In the genomic region with DNA sequence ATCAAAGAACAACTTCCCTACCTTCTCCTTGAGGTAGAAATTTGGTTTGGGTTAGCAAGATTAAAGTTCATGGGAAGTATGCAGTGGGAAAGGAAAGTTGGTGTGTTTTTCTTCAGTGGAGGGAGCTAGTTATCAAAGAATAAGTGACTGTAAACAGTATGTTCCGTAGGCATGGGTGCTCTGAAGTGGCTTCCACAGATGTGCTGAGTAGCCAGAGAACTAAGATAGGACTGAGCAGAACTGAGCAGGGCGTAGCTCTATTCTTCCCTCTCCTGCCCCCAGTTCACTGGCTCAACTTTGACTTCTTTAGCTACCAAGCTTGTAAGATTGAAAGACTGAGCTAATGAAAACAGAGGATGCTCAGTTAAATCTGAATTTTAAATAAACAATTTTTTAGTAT, we compare ENCODE assay signal across 26 cellular contexts. TPM values are rescaled to one million over a fixed set of nuclear protein-coding genes. Genes with fewer than 3 reads are reported as not detected.
DNase-seq lines count a peak whose midpoint lies in the region; ATAC-seq and TF ChIP-seq lines count a peak whose summit lies in the region.
"Had no signal": no experiment of that assay in that cellular context is flagged by ENCODE, and none has a peak within 500 bp of the region (broad histone marks: within the 10 kb centered on the region; RNA-seq: fewer than 3 reads in every experiment).

No MANE protein-coding gene starts in this region.

- H3K4me2 ChIP-seq in IMR-90 (ENCODE audit: low read depth, low read length) (no peak overlapping the region), osteoblast (ENCODE audit: insufficient read depth, low read length) (no peak overlapping the region)

- DNase-seq in IMR-90 (no peak), heart right ventricle (no peak), mucosa of descending colon (no peak), NCI-H1105 (lab: John Stamatoyannopoulos, UW) (no peak), osteoblast (ENCODE audit: insufficient read length, low spot score, missing footprints) (no peak)
- no peak for DNase-seq in central memory CD4-positive, alpha-beta T cell
- DNase-seq: ACHN; activated CD4-positive, alpha-beta T cell treated with anti-CD3 and anti-CD28 coated beads, Interleukin-2, amount 50 U/mL, for 1 hour; activated gamma-delta T cell treated with Interleukin-2 at 50 U/mL for 16 hours; activated T-cell treated with anti-CD3 and anti-CD28 coated beads, Interleukin-2, amount 50 U/mL, for 4 hours; dermis blood vessel endothelial cell; DMS53; foreskin melanocyte; NCI-H146; NCI-H226; NCI-H69; posterior cingulate gyrus; SHP77 treated with DMSO at 0.1 percent for 48 hours; stimulated activated CD4-positive, alpha-beta T cell treated with anti-CD3 and anti-CD28 coated beads, Interleukin-2, amount 100 ng/mL, for 48 hours; thyroid gland; WERI-Rb-1 had no signal

- H3K14ac ChIP-seq in IMR-90 (replicated peaks; ENCODE audit: low read depth, low read length): 0 out of 2 replicates have a peak overlapping the region, but pooled peaks have one; percentile 52

- no peak overlapping the region for H2BK15ac ChIP-seq in IMR-90 (ENCODE audit: low read depth, low read length)

- ATAC-seq in IMR-90 (ENCODE audit: low read depth): no peak
- ATAC-seq in heart right ventricle: peak in 6 of 8 donors; percentile 52 to 90 (median 60)
- peak; percentile 27 for ATAC-seq in mucosa of descending colon
- no peak for ATAC-seq in HG02763 (IDR thresholded peaks at IDR 0.05; ENCODE audit: unreplicated experiment)
- ATAC-seq: activated T-cell treated with anti-CD3 and anti-CD28 coated beads, Interleukin-2, amount 50 U/mL, for 4 hours; sciatic nerve had no signal

- H3K27me3 ChIP-seq in IMR-90 (ENCODE audit: control insufficient read depth, insufficient read depth, low read length) (no peaks in the 10 kb centered on the region), heart right ventricle (no peaks in the 10 kb centered on the region), osteoblast (ENCODE audit: insufficient read depth, low read length) (no peaks in the 10 kb centered on the region)
- H3K27me3 ChIP-seq: ascending aorta, cardiac muscle cell, thyroid gland had no signal

- no peaks in the 10 kb centered on the region for H3K79me1 ChIP-seq in IMR-90 (ENCODE audit: low read depth in 1 of 2, low read length in 2 of 2)

- H3K79me2 ChIP-seq in osteoblast (ENCODE audit: insufficient read depth, low read length): no peaks in the 10 kb centered on the region

- no peak overlapping the region for H4K91ac ChIP-seq in IMR-90 (ENCODE audit: insufficient read depth, low read depth, low read length)

- no peak overlapping the region for H3K18ac ChIP-seq in IMR-90 (ENCODE audit: low read depth, low read length)

- no TSS peak for BruUV-seq in IMR-90 (replicated peaks; lab: Mats Ljungman, UMichigan)

- in situ Hi-C loops in IMR-90 (cut with MboI; ENCODE audit: low sequenced_read_pairs): no loop called here

- no peak overlapping the region for H2AFZ ChIP-seq in IMR-90 (replicated peaks; ENCODE audit: low read length, poor library complexity)
- H2AFZ ChIP-seq in osteoblast (ENCODE audit: low read length): no peak overlapping the region

- CTCF ChIA-PET in IMR-90 (lab: Yijun Ruan, JAX): interaction anchor here (1.0 to 1.4 kb wide), 2 partner anchors 33 to 171 kb away, joined by 3 read pairs; no protein-coding TSS in a partner anchor

- 0 out of 2 replicates have a peak, but pooled peaks cover 3% of the 10 kb centered on the region for H3K9me1 ChIP-seq in IMR-90 (ENCODE audit: insufficient read depth, low read length)

- H3K27ac ChIP-seq in C4-2B: peak overlapping the region; percentile 92; the same call in 1 of the 2 replicates
- no peak overlapping the region for H3K27ac ChIP-seq in IMR-90 (ENCODE audit: insufficient read depth, low read length)
- H3K27ac ChIP-seq in heart right ventricle: peak overlapping the region in 1 of 10 donors; percentile 5
- no peak overlapping the region for H3K27ac ChIP-seq in osteoblast (ENCODE audit: low read depth, low read length)
- H3K27ac ChIP-seq: cardiac muscle cell, thyroid gland, WERI-Rb-1 had no signal

- intact Hi-C loops in IMR-90 (cut with micrococcal nuclease) (loop anchor here (2.0 kb wide), 1 partner anchor 54 kb away; no protein-coding TSS in a partner anchor), heart right ventricle (cut with DNase I) (no loop called here), mucosa of descending colon (cut with DNase I, micrococcal nuclease) (no loop called here)

- H4K8ac ChIP-seq in IMR-90 (ENCODE audit: low read depth in 2 of 2, low read length in 2 of 2): no peak overlapping the region

- H3K4me3 ChIP-seq in IMR-90 (ENCODE audit: insufficient read depth, low read depth, low read length): no peak overlapping the region
- no peak overlapping the region for H3K4me3 ChIP-seq in heart right ventricle
- H3K4me3 ChIP-seq in mucosa of descending colon: no peak overlapping the region
- no peak overlapping the region for H3K4me3 ChIP-seq in osteoblast (ENCODE audit: insufficient read depth, low read length)
- H3K4me3 ChIP-seq: cardiac muscle cell, thyroid gland had no signal

- H3K9me3 ChIP-seq in IMR-90 (ENCODE audit: control insufficient read depth, insufficient read depth, low read length): peaks cover 4% of the 10 kb centered on the region; the same call in 1 of the 2 replicates
- H3K9me3 ChIP-seq in heart right ventricle: peaks cover 0 to 6% (median 0%) of the 10 kb centered on the region in 11 donors
- peaks cover 6% of the 10 kb centered on the region for H3K9me3 ChIP-seq in mucosa of descending colon
- peaks cover 1% of the 10 kb centered on the region for H3K9me3 ChIP-seq in osteoblast (ENCODE audit: low read depth, low read length)
- H3K9me3 ChIP-seq: ascending aorta, thyroid gland had no signal

- H2BK120ac ChIP-seq in IMR-90 (ENCODE audit: low read depth, low read length): no peak overlapping the region

- H3K4me1 ChIP-seq in IMR-90 (ENCODE audit: control insufficient read depth, insufficient read depth, low read length) (no peaks in the 10 kb centered on the region; the same call in 1 of the 2 replicates), heart right ventricle (peaks cover 0 to 27% (median 6%) of the 10 kb centered on the region in 9 donors), mucosa of descending colon (ENCODE audit: low read depth) (no peaks in the 10 kb centered on the region), osteoblast (ENCODE audit: insufficient read depth, low read length) (no peaks in the 10 kb centered on the region)

- H4K20me1 ChIP-seq in IMR-90 (ENCODE audit: insufficient read depth, low read length): no peaks in the 10 kb centered on the region
- H4K20me1 ChIP-seq in osteoblast (ENCODE audit: insufficient read depth, low read length): no peaks in the 10 kb centered on the region

- H2BK20ac ChIP-seq in IMR-90 (ENCODE audit: low read depth, low read length): no peak overlapping the region

- no peak overlapping the region for H3K56ac ChIP-seq in IMR-90 (ENCODE audit: extremely low read depth, insufficient read depth, low read length)

- H3K36me3 ChIP-seq in IMR-90 (ENCODE audit: control insufficient read depth, insufficient read depth, low read length) (peaks cover 5% of the 10 kb centered on the region), heart right ventricle (peaks cover 0 to 14% (median 0%) of the 10 kb centered on the region in 9 donors), mucosa of descending colon (ENCODE audit: low read depth) (no peaks in the 10 kb centered on the region), osteoblast (ENCODE audit: insufficient read depth, low read length) (peaks cover 9% of the 10 kb centered on the region)
- H3K36me3 ChIP-seq: cardiac muscle cell, thyroid gland, WERI-Rb-1 had no signal

- no peak for TF ChIP-seq POLR2A in IMR-90 (IDR thresholded peaks at IDR 0.05; ENCODE audit: low read depth, low read length)

- H2BK5ac ChIP-seq in IMR-90 (ENCODE audit: low read depth, low read length, poor library complexity, severe bottlenecking): no peak overlapping the region

- dilution Hi-C loops in IMR-90 (cut with HindIII; ENCODE audit: low sequenced_read_pairs, unreplicated experiment): no loop called here

- POLR2A ChIA-PET in IMR-90 (lab: Charles Lee; ENCODE audit: unreplicated experiment): no interaction called here

- no peak overlapping the region for H2AK5ac ChIP-seq in IMR-90 (ENCODE audit: low read depth, low read length)

- no peak overlapping the region for H4K5ac ChIP-seq in IMR-90 (ENCODE audit: low read depth, low read length)

- H3K9ac ChIP-seq in IMR-90 (ENCODE audit: low read depth, low read length): no peak overlapping the region

- no peak for TF ChIP-seq RAD21 in IMR-90 (IDR thresholded peaks at IDR 0.05; ENCODE audit: low read length)

- no peak for TF ChIP-seq CTCF in C4-2B (conservative IDR thresholded peaks at IDR 0.05)
- no peak for TF ChIP-seq CTCF in IMR-90 (conservative IDR thresholded peaks at IDR 0.05; ENCODE audit: low read depth, low read length)
- TF ChIP-seq CTCF in heart right ventricle (IDR thresholded peaks at IDR 0.05): no peak
- no peak for TF ChIP-seq CTCF in mucosa of descending colon (IDR thresholded peaks at IDR 0.05)
- no peak for TF ChIP-seq CTCF in osteoblast (IDR thresholded peaks at IDR 0.05; ENCODE audit: extremely low read depth, low read depth, low read length)

- WGBS in IMR-90 (ENCODE audit: extremely low coverage in 2 of 2, insufficient read length in 1 of 2), 2 experiments: no CpG with 5 or more reads among the region's 2 CpGs
- WGBS in heart right ventricle, 2 donors: 50 to 55% methylated on average over 2 of the region's 2 CpGs

- H3K23ac ChIP-seq in IMR-90 (ENCODE audit: low read depth, low read length): no peak overlapping the region; the same call in 1 of the 2 replicates

- no peak overlapping the region for H2AK9ac ChIP-seq in IMR-90 (replicated peaks; ENCODE audit: low read depth, low read length, poor library complexity)

- H3K4ac ChIP-seq in IMR-90 (ENCODE audit: low read depth, low read length): no peak overlapping the region

RNA-seq across cellular contexts. Expression of gene ADCY10, which starts 3.4 kb away (rescaled TPM):
- total RNA-seq in IMR-90 (2012; rRNA removed) (under 0.01 TPM in 2 replicates), heart right ventricle (under 1 TPM; 0.10 to 0.70 (median 0.19) TPM), mucosa of descending colon (under 1 TPM; 0.07 to 0.49 (median 0.28) TPM), osteoblast (0.29 and 0.36 TPM in 2 replicates)
- polyA plus RNA-seq in IMR-90 (2012; rRNA removed) (0.03 and 0.19 TPM in 2 replicates), heart right ventricle (under 1 TPM; 0.15 to 0.16 TPM)
- 0.03 TPM in 1 of 2 replicates, not detected in the other for polyA plus RNA-seq in IMR-90 (2012; cell fraction: cytosol; rRNA removed)
- polyA plus RNA-seq in IMR-90 (2012; cell fraction: nucleus; rRNA removed; ENCODE audit: low replicate concordance): 0.07 and 0.21 TPM in 2 replicates
- total RNA-seq: activated T-cell treated with anti-CD3 and anti-CD28 coated beads, Interleukin-2, amount 50 U/mL, for 4 hours had no signal

RNA-seq across cellular contexts. Expression of gene DCAF6, which starts 26.0 kb away (rescaled TPM):
- total RNA-seq in IMR-90 (2012; rRNA removed) (74.7 and 88.7 TPM in 2 replicates), heart right ventricle (100 to 1,000 TPM; 155 to 226 (median 205) TPM), mucosa of descending colon (10 to 100 TPM; 57.1 to 71.7 (median 62.2) TPM), osteoblast (91.6 and 102 TPM in 2 replicates)
- polyA plus RNA-seq in IMR-90 (2012; rRNA removed) (50.1 and 60.4 TPM in 2 replicates), heart right ventricle (10 to 100 TPM; 49.0 to 65.8 TPM)
- polyA plus RNA-seq in IMR-90 (2012; cell fraction: cytosol; rRNA removed): 12.7 and 40.0 TPM in 2 replicates
- polyA plus RNA-seq in IMR-90 (2012; cell fraction: nucleus; rRNA removed; ENCODE audit: low replicate concordance): 6.0 and 46.7 TPM in 2 replicates

RNA-seq across cellular contexts. Expression of gene MPC2, which starts 26.3 kb away (rescaled TPM):
- total RNA-seq in IMR-90 (2012; rRNA removed): 35.0 and 56.7 TPM in 2 replicates
- polyA plus RNA-seq in IMR-90 (2012; rRNA removed): 40.9 and 42.9 TPM in 2 replicates
- polyA plus RNA-seq in IMR-90 (2012; cell fraction: cytosol; rRNA removed): 25.6 and 27.4 TPM in 2 replicates
- polyA plus RNA-seq in IMR-90 (2012; cell fraction: nucleus; rRNA removed; ENCODE audit: low replicate concordance): 7.5 and 13.7 TPM in 2 replicates
- 100 to 1,000 TPM; 168 to 268 (median 226) TPM for total RNA-seq in heart right ventricle
- 100 to 1,000 TPM; 131 to 186 TPM for polyA plus RNA-seq in heart right ventricle
- 100 to 1,000 TPM in 2 of 3 donors, 10 to 100 TPM in 1; 95.5 to 163 (median 134) TPM for total RNA-seq in mucosa of descending colon
- 34.7 and 54.8 TPM in 2 replicates for total RNA-seq in osteoblast

Comparison
In these comparisons a context has a peak if more than half of its experiments do, and no peak if none do; other contexts are left out.
1. ATAC-seq: peak in heart right ventricle (6 of 8) and mucosa of descending colon (single experiment); none in IMR-90 (single experiment) and HG02763 (single experiment).